ENCODE assay signal across 9 cellular contexts in genomic region chr16:4769306-4769638, GRCh38. TPM values are rescaled to one million over a fixed set of nuclear protein-coding genes. Genes with fewer than 3 reads are reported as not detected.
DNase-seq lines count a peak whose midpoint lies in the region; ATAC-seq and TF ChIP-seq lines count a peak whose summit lies in the region.
"Had no signal": no experiment of that assay in that cellular context is flagged by ENCODE, and none has a peak within 500 bp of the region (broad histone marks: within the 10 kb centered on the region; RNA-seq: fewer than 3 reads in every experiment).

No MANE protein-coding gene starts in this region.

- H3K27ac ChIP-seq in DOHH2 (ENCODE audit: low read depth, low read length), result no peak overlapping the region
- H3K27ac ChIP-seq in PC-9, result no peak overlapping the region
- no peak overlapping the region for H3K27ac ChIP-seq in fibroblast of lung (ENCODE audit: insufficient read depth, low read length)
- no peak overlapping the region for H3K27ac ChIP-seq in aorta (ENCODE audit: low read depth in 1 of 2, low read length in 2 of 2)

- H3K79me2 ChIP-seq in DOHH2 (ENCODE audit: control insufficient read depth, low read length) (peaks cover 22% of the 10 kb centered on the region), PC-9 (ENCODE audit: low read depth) (peaks cover 17% of the 10 kb centered on the region), fibroblast of lung (ENCODE audit: control insufficient read depth, insufficient read depth, low read length) (peaks cover 18% of the 10 kb centered on the region)

- H3K9ac ChIP-seq in fibroblast of lung (ENCODE audit: insufficient read depth, low read length), result no peak overlapping the region

- H3K4me1 ChIP-seq in DOHH2 (ENCODE audit: control insufficient read depth, low read length) (peaks cover 28% of the 10 kb centered on the region), PC-9 (replicated peaks; ENCODE audit: insufficient read depth) (peaks cover 13% of the 10 kb centered on the region), fibroblast of lung (ENCODE audit: control insufficient read depth, extremely low read depth, insufficient read depth, low read length) (peaks cover 11% of the 10 kb centered on the region), aorta (ENCODE audit: control insufficient read depth in 1 of 2, insufficient read depth in 2 of 2, low read length in 2 of 2) (no peaks in the 10 kb centered on the region)

- POLR2A ChIA-PET in PC-9 (lab: Charles Lee; ENCODE audit: unreplicated experiment), result interaction anchor here (0.7 to 1.4 kb wide), 3 partner anchors 30 to 34 kb away, joined by 4 to 5 read pairs (median 4); partner anchors contain the start of genes DNAAF8 and ROGDI

- H3K4me1 Mint-ChIP-seq in osteocyte (ENCODE audit: unreplicated experiment), result peaks cover 28% of the 10 kb centered on the region

- H3F3A ChIP-seq in DOHH2 (ENCODE audit: control insufficient read depth, insufficient read depth) (peaks cover 15% of the 10 kb centered on the region), PC-9 (ENCODE audit: insufficient read depth, low read depth) (peaks cover 11% of the 10 kb centered on the region; the same call in 1 of the 2 replicates)

- no peaks in the 10 kb centered on the region for H3K9me3 Mint-ChIP-seq in osteocyte (ENCODE audit: unreplicated experiment)

- H3K27me3 ChIP-seq in DOHH2 (ENCODE audit: control insufficient read depth, low read length) (no peaks in the 10 kb centered on the region), PC-9 (ENCODE audit: insufficient read depth, low read depth) (no peaks in the 10 kb centered on the region), fibroblast of lung (ENCODE audit: control insufficient read depth, insufficient read depth, low read length) (no peaks in the 10 kb centered on the region), aorta (ENCODE audit: control insufficient read depth in 1 of 2, insufficient read depth in 2 of 2, low read length in 1 of 2) (no peaks in the 10 kb centered on the region)

- 63 to 65% methylated on average over 7 of the region's 7 CpGs for WGBS in aorta, 2 donors

- TF ChIP-seq CTCF in DOHH2 (IDR thresholded peaks at IDR 0.05; ENCODE audit: low read depth, low read length, poor library complexity, severe bottlenecking) (no peak), PC-9 (conservative IDR thresholded peaks at IDR 0.05) (no peak), fibroblast of lung (conservative IDR thresholded peaks at IDR 0.05 in 1 of 2, IDR thresholded peaks at IDR 0.05 in 1 of 2; ENCODE audit: low read depth in 1 of 2, low read length in 2 of 2) (no peak), osteocyte (IDR thresholded peaks at IDR 0.05) (no peak)

- no peaks in the 10 kb centered on the region for H3K9me3 ChIP-seq in DOHH2 (ENCODE audit: control insufficient read depth, insufficient read depth, low read length)
- no peaks in the 10 kb centered on the region for H3K9me3 ChIP-seq in PC-9 (ENCODE audit: insufficient read depth, low read depth)
- no peaks in the 10 kb centered on the region for H3K9me3 ChIP-seq in fibroblast of lung (ENCODE audit: control insufficient read depth, insufficient read depth, low read depth, low read length)
- no peaks in the 10 kb centered on the region for H3K9me3 ChIP-seq in aorta (ENCODE audit: control insufficient read depth, low read length)

- intact Hi-C loops in PC-9 (cut with micrococcal nuclease; ENCODE audit: unreplicated experiment) (loop anchor here (5.0 kb wide), 1 partner anchor 188 kb away; the partner anchor contains the start of gene SEC14L5), aorta (cut with DNase I) (loop anchor here in 1 of 2 donors (2.0 kb wide), 2 partner anchors 34 to 188 kb away; partner anchors contain the start of gene ROGDI)

- H3K27me3 Mint-ChIP-seq in osteocyte (ENCODE audit: unreplicated experiment), result no peaks in the 10 kb centered on the region

- BruUV-seq in PC-9 (replicated peaks; lab: Mats Ljungman, UMichigan), result no TSS peak

- H3K4me3 Mint-ChIP-seq in osteocyte (ENCODE audit: unreplicated experiment), result peak overlapping the region; percentile 85

- H3K9me2 ChIP-seq in DOHH2 (replicated peaks; ENCODE audit: control insufficient read depth, low read length) (no peaks in the 10 kb centered on the region), PC-9 (ENCODE audit: insufficient read depth) (no peaks in the 10 kb centered on the region)

- H3K36me3 Mint-ChIP-seq in osteocyte (ENCODE audit: unreplicated experiment), result no peaks in the 10 kb centered on the region

- H3K4me2 ChIP-seq in DOHH2 (ENCODE audit: low read length) (peak overlapping the region; percentile 88), PC-9 (peak overlapping the region; percentile 89), fibroblast of lung (ENCODE audit: extremely low read depth, insufficient read depth, low read length) (peak overlapping the region; percentile 80)

- peak overlapping the region; percentile 87 for H3K4me3 ChIP-seq in DOHH2 (ENCODE audit: low read length)
- peak overlapping the region; percentile 70; the same call in 1 of the 2 replicates for H3K4me3 ChIP-seq in PC-9
- H3K4me3 ChIP-seq in fibroblast of lung (replicated peaks in 1 of 4; ENCODE audit: control extremely low read depth in 1 of 4, insufficient read depth in 1 of 4, low read depth in 3 of 4, low read length in 4 of 4), result peak overlapping the region in 3 of 4 experiments; percentile 53 to 65 (median 62)
- H3K4me3 ChIP-seq in aorta (ENCODE audit: low read length in 2 of 2), result no peak overlapping the region

- peak overlapping the region; percentile 19 for H3K27ac Mint-ChIP-seq in osteocyte (ENCODE audit: unreplicated experiment)

- DNase-seq in PC-9 (no peak), fibroblast of lung (ENCODE audit: low read depth in 2 of 2) (no peak), osteocyte (ENCODE audit: extremely low spot score, unreplicated experiment) (no peak), aorta (no peak), GF-D8 (lab: John Stamatoyannopoulos, UW) (no peak), Kasumi-1 (lab: John Stamatoyannopoulos, UW) (no peak), NCI-H446 (lab: John Stamatoyannopoulos, UW) (no peak)

- ATAC-seq in aorta (ENCODE audit: low FRiP score), result no peak

- H3K36me3 ChIP-seq in DOHH2 (ENCODE audit: control insufficient read depth, low read length), result peaks cover 11% of the 10 kb centered on the region
- H3K36me3 ChIP-seq in PC-9 (ENCODE audit: low read depth), result no peaks in the 10 kb centered on the region
- no peaks in the 10 kb centered on the region for H3K36me3 ChIP-seq in fibroblast of lung (ENCODE audit: control insufficient read depth, insufficient read depth, low read length)
- H3K36me3 ChIP-seq in aorta (ENCODE audit: control insufficient read depth in 1 of 2, insufficient read depth in 2 of 2, low read length in 1 of 2), result no peaks in the 10 kb centered on the region

- H2AFZ ChIP-seq in PC-9, result peak overlapping the region; percentile 84
- peak overlapping the region; percentile 54 for H2AFZ ChIP-seq in fibroblast of lung (ENCODE audit: low read length)

- CTCF ChIA-PET in PC-9 (lab: Charles Lee), result no interaction called here

- no peaks in the 10 kb centered on the region for H4K20me1 ChIP-seq in DOHH2 (ENCODE audit: control insufficient read depth, insufficient read depth, low read depth, low read length)
- H4K20me1 ChIP-seq in PC-9 (ENCODE audit: insufficient read depth), result no peaks in the 10 kb centered on the region
- no peaks in the 10 kb centered on the region for H4K20me1 ChIP-seq in fibroblast of lung (ENCODE audit: control insufficient read depth, extremely low read depth, insufficient read depth, low read length)

RNA-seq across cellular contexts. Expression of gene ZNF500, which starts 2.3 kb away (rescaled TPM):
- total RNA-seq in PC-9 (2021) (28.8 and 29.2 TPM in 2 replicates), fibroblast of lung (6.9 and 7.1 TPM in 2 replicates), osteocyte (22.8 and 23.5 TPM in 2 replicates), aorta (10 to 100 TPM; 13.0 to 17.0 TPM)
- polyA plus RNA-seq in fibroblast of lung (3.1 TPM in 2 replicates), aorta (10 to 100 TPM in 1 of 2 donors, 1 to 10 TPM in 1; 1.9 to 13.0 TPM)
- polyA plus RNA-seq in fibroblast of lung (2012), result 4.5 and 5.5 TPM in 2 replicates
- polyA minus RNA-seq in fibroblast of lung (ENCODE audit: low replicate concordance), result 10.2 and 12.0 TPM in 2 replicates

RNA-seq across cellular contexts. Expression of gene SEPTIN12, which starts 18.9 kb away (rescaled TPM):
- not detected in 2 replicates for total RNA-seq in PC-9 (2021)
- total RNA-seq in fibroblast of lung, result not detected in 2 replicates
- not detected in 2 replicates for polyA plus RNA-seq in fibroblast of lung
- polyA plus RNA-seq in fibroblast of lung (2012), result not detected in 2 replicates
- 6.4 TPM in 1 of 2 replicates, not detected in the other for polyA minus RNA-seq in fibroblast of lung (ENCODE audit: low replicate concordance)
- not detected in 2 replicates for total RNA-seq in osteocyte
- not detected for total RNA-seq in aorta
- polyA plus RNA-seq in aorta, result not detected
- total RNA-seq: SK-MEL-5 had no signal

RNA-seq across cellular contexts. Expression of gene SMIM22, which starts 25.9 kb away (rescaled TPM):
- total RNA-seq in PC-9 (2021) (134 and 182 TPM in 2 replicates), fibroblast of lung (not detected in 2 replicates), osteocyte (not detected in 2 replicates), aorta (not detected)
- polyA plus RNA-seq in fibroblast of lung (not detected in 2 replicates), aorta (10 to 100 TPM in 1 of 2 donors, under 1 TPM in 1; 0.51 to 97.9 TPM)
- not detected in 2 replicates for polyA plus RNA-seq in fibroblast of lung (2012)
- not detected in 2 replicates for polyA minus RNA-seq in fibroblast of lung (ENCODE audit: low replicate concordance)
- total RNA-seq: SK-MEL-5 had no signal

RNA-seq across cellular contexts. Expression of gene ROGDI, which starts 33.2 kb away (rescaled TPM):
- 40.8 and 45.2 TPM in 2 replicates for total RNA-seq in PC-9 (2021)
- total RNA-seq in fibroblast of lung, result 11.6 and 13.0 TPM in 2 replicates
- polyA plus RNA-seq in fibroblast of lung, result 8.6 and 9.2 TPM in 2 replicates
- polyA plus RNA-seq in fibroblast of lung (2012), result 14.7 and 16.3 TPM in 2 replicates
- polyA minus RNA-seq in fibroblast of lung (ENCODE audit: low replicate concordance), result 9.1 and 14.6 TPM in 2 replicates
- total RNA-seq in osteocyte, result 16.1 and 19.1 TPM in 2 replicates
- total RNA-seq in aorta, result 10 to 100 TPM; 11.4 to 14.8 TPM
- polyA plus RNA-seq in aorta, result 10 to 100 TPM; 23.8 to 42.9 TPM

RNA-seq across cellular contexts. Expression of gene DNAAF8, which starts 34.9 kb away (rescaled TPM):
- total RNA-seq in PC-9 (2021) (1.8 and 2.4 TPM in 2 replicates), fibroblast of lung (0.26 and 0.50 TPM in 2 replicates), osteocyte (1.2 and 1.7 TPM in 2 replicates), aorta (under 1 TPM in 1 of 2 donors, not detected in 1; 0.24 TPM)
- polyA plus RNA-seq in fibroblast of lung (0.84 and 0.95 TPM in 2 replicates), aorta (under 1 TPM in 1 of 2 donors, not detected in 1; 0.49 TPM)
- polyA plus RNA-seq in fibroblast of lung (2012), result 0.54 and 0.82 TPM in 2 replicates
- polyA minus RNA-seq in fibroblast of lung (ENCODE audit: low replicate concordance), result 0.89 and 1.5 TPM in 2 replicates

Comparison
In these comparisons a context has a peak if more than half of its experiments do, and no peak if none do; other contexts are left out.
1. H3K4me3 ChIP-seq: peak in DOHH2 (single experiment), PC-9 (single experiment) and fibroblast of lung (3 of 4); none in aorta (0 of 2).
2. RNA of gene SMIM22, which starts 25.9 kb away (total RNA-seq): 134 to 182 TPM in PC-9; not detected in fibroblast of lung, not detected in osteocyte and not detected in aorta; every median in the first group is over 100 times any median in the second.
3. Peak in every context shown above with its lines, with median percentiles within 50 percentile points of each other: H3K4me2 ChIP-seq.